In the genomic region with DNA sequence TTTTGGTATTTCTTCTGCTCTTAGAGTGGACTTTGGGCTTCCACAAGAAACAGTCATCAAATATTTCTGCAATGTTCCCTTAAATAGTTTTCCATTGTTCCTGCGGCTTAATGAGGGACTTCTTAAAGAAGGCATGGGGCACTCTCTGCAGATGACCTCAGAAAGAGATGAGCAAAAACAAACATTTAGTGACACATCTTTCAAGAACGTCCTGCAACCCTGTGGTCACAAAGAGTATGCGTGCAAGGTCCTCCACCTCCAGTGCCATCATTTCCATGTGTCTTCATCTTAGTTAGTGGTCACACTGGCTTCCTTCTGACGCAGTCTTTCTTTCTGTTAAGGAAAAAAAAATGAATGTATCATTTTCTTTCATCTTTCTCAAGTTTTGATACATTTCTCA, we compare ENCODE assay signal across 12 cellular contexts. TPM values are rescaled to one million over a fixed set of nuclear protein-coding genes. Genes with fewer than 3 reads are reported as not detected.
DNase-seq lines count a peak whose midpoint lies in the region; TF ChIP-seq lines count a peak whose summit lies in the region.
"Had no signal": no experiment of that assay in that cellular context is flagged by ENCODE, and none has a peak within 500 bp of the region (broad histone marks: within the 10 kb centered on the region; RNA-seq: fewer than 3 reads in every experiment).

No MANE protein-coding gene starts in this region.

- intact Hi-C loops in PC-9 (cut with micrococcal nuclease; ENCODE audit: unreplicated experiment): loop anchor here (2.0 to 5.0 kb wide), 3 partner anchors 77 to 427 kb away; no protein-coding TSS in a partner anchor

- no peaks in the 10 kb centered on the region for H3K27me3 ChIP-seq in PC-9 (ENCODE audit: insufficient read depth, low read depth)

- TF ChIP-seq CTCF in PC-9 (conservative IDR thresholded peaks at IDR 0.05): no peak

- H3K4me3 ChIP-seq in PC-9: no peak overlapping the region
- H3K4me3 ChIP-seq in skeletal muscle cell (ENCODE audit: low read depth, low read length): no peak overlapping the region

- H3K9me2 ChIP-seq in PC-9 (ENCODE audit: insufficient read depth): no peaks in the 10 kb centered on the region

- DNase-seq in ELR (ENCODE audit: low read depth) (peak; percentile 98), PC-9 (peak; percentile 52 to 76), dedifferentiated amniotic fluid mesenchymal stem cell (ENCODE audit: extremely low spot score) (peak; percentile 70), skeletal muscle cell (ENCODE audit: low read depth) (peak; percentile 92), GF-D8 (lab: John Stamatoyannopoulos, UW) (no peak), GOT3 (lab: John Stamatoyannopoulos, UW) (no peak), germinal center (ENCODE audit: low spot score) (no peak)
- DNase-seq: activated CD4-positive, CD25-positive, alpha-beta regulatory T cell treated with anti-CD3 and anti-CD28 coated beads, Interleukin-2, amount 50 U/mL, for 72 hours; activated T-cell treated with anti-CD3 and anti-CD28 coated beads, Interleukin-2, amount 50 U/mL, for 72 hours; DMS 273 treated with DMSO at 0.1 percent for 48 hours; NCI-H1694 had no signal

- no peaks in the 10 kb centered on the region; the same call in 1 of the 2 replicates for H3K36me3 ChIP-seq in PC-9 (ENCODE audit: low read depth)

- peaks cover 18% of the 10 kb centered on the region for H3K4me1 ChIP-seq in PC-9 (replicated peaks; ENCODE audit: insufficient read depth)

- no peaks in the 10 kb centered on the region for H3K9me3 ChIP-seq in PC-9 (ENCODE audit: insufficient read depth, low read depth)

- H3K27ac ChIP-seq in PC-9: peak overlapping the region; percentile 61

- no peaks in the 10 kb centered on the region for H3K79me2 ChIP-seq in PC-9 (ENCODE audit: low read depth)

- no peak overlapping the region for H2AFZ ChIP-seq in PC-9

- POLR2A ChIA-PET in PC-9 (lab: Charles Lee; ENCODE audit: unreplicated experiment): interaction anchor here (0.5 to 0.6 kb wide), 2 partner anchors 51 to 81 kb away, joined by 3 read pairs; no protein-coding TSS in a partner anchor

- peaks cover 6% of the 10 kb centered on the region; the same call in 1 of the 2 replicates for H3F3A ChIP-seq in PC-9 (ENCODE audit: insufficient read depth, low read depth)

- H4K20me1 ChIP-seq in PC-9 (ENCODE audit: insufficient read depth): no peaks in the 10 kb centered on the region

- peak overlapping the region; percentile 17; the same call in 1 of the 2 replicates for H3K4me2 ChIP-seq in PC-9

- no TSS peak for BruUV-seq in PC-9 (replicated peaks; lab: Mats Ljungman, UMichigan)

- CTCF ChIA-PET in PC-9 (lab: Charles Lee): no interaction called here

RNA-seq across cellular contexts. Expression of gene GREM1, which starts 56.2 kb away (rescaled TPM):
- total RNA-seq in PC-9 (2021): 0.39 and 0.48 TPM in 2 replicates
- total RNA-seq: endothelial cell of umbilical vein had no signal

Comparison
In these comparisons a context has a peak if more than half of its experiments do, and no peak if none do; other contexts are left out.
1. DNase-seq: peak in ELR (single experiment), PC-9 (2 of 2), dedifferentiated amniotic fluid mesenchymal stem cell (single experiment) and skeletal muscle cell (single experiment); none in GF-D8 (single experiment), GOT3 (single experiment) and germinal center (single experiment).